11 cellular contexts compared by ENCODE assay signal in genomic region chr5:78405820-78406750, GRCh38. TPM values are rescaled to one million over a fixed set of nuclear protein-coding genes. Genes with fewer than 3 reads are reported as not detected.
DNase-seq lines count a peak whose midpoint lies in the region; ATAC-seq, FAIRE-seq and TF ChIP-seq lines count a peak whose summit lies in the region.
"Had no signal": no experiment of that assay in that cellular context is flagged by ENCODE, and none has a peak within 500 bp of the region (broad histone marks: within the 10 kb centered on the region; RNA-seq: fewer than 3 reads in every experiment).

No MANE protein-coding gene starts in this region.

- H2BK120ac ChIP-seq in mesendoderm (ENCODE audit: low read depth, low read length): no peak overlapping the region

- no peak overlapping the region for H3K4ac ChIP-seq in mesendoderm (ENCODE audit: low read depth, low read length)

- H3K23ac ChIP-seq in mesendoderm (ENCODE audit: low read length): no peak overlapping the region

- H3K9ac ChIP-seq in mesendoderm (ENCODE audit: low read length): no peak overlapping the region

- no peak overlapping the region for H2BK5ac ChIP-seq in mesendoderm (ENCODE audit: low read length)

- H3K27me3 ChIP-seq in mesendoderm (ENCODE audit: insufficient read depth, low read length, poor library complexity): no peaks in the 10 kb centered on the region

- H3K79me1 ChIP-seq in mesendoderm (ENCODE audit: low read length): peaks cover 1% of the 10 kb centered on the region

- H3K4me2 ChIP-seq in mesendoderm (ENCODE audit: low read length): no peak overlapping the region

- peak; percentile 53 for DNase-seq in AG10803 (ENCODE audit: low read depth)
- no peak for DNase-seq in GM19239 (ENCODE audit: insufficient read length, low spot score)
- peak; percentile 64 for DNase-seq in RWPE1 (ENCODE audit: low spot score)
- DNase-seq in glomerular endothelial cell (ENCODE audit: extremely low read depth, low read depth, low spot score): peak; percentile 25
- DNase-seq in NCI-H1092 treated with DMSO at 0.1 percent for 48 hours (lab: John Stamatoyannopoulos, UW): no peak
- no peak for DNase-seq in amygdala (lab: John Stamatoyannopoulos, UW)
- no peak for DNase-seq in mesendoderm
- DNase-seq: activated B cell treated with CpG ODN at 0.5 μM for 24 hours, NCI-H345 had no signal

- POLR2A ChIA-PET in RWPE1 (lab: Yijun Ruan, JAX; ENCODE audit: low non-redundant PET): no interaction called here

- peak; percentile 81 for FAIRE-seq in GM19239 (lab: Jason Lieb, UNC)
- FAIRE-seq: colon had no signal

- no peak overlapping the region for H2AK5ac ChIP-seq in mesendoderm (ENCODE audit: low read length)

- no peaks in the 10 kb centered on the region for H3K79me2 ChIP-seq in mesendoderm (ENCODE audit: control insufficient read depth, insufficient read depth, low read length)

- H3K4me1 ChIP-seq in mesendoderm (ENCODE audit: control insufficient read depth, low read depth, low read length): peaks cover 3% of the 10 kb centered on the region

- H3K4me3 ChIP-seq in AG10803 (ENCODE audit: low read length) (no peak overlapping the region), mesendoderm (ENCODE audit: low read length) (no peak overlapping the region)

- no peak overlapping the region for H3K18ac ChIP-seq in mesendoderm (ENCODE audit: low read length)

- no peak for ATAC-seq in GM21717 (IDR thresholded peaks at IDR 0.05; ENCODE audit: unreplicated experiment)

- TF ChIP-seq CTCF in AG10803 (conservative IDR thresholded peaks at IDR 0.05; ENCODE audit: low read length): no peak
- no peak for TF ChIP-seq CTCF in RWPE1 (conservative IDR thresholded peaks at IDR 0.05; ENCODE audit: low read depth)

- no CpG with 5 or more reads among the region's 5 CpGs for WGBS in mesendoderm (ENCODE audit: extremely low coverage, insufficient coverage, low lambda C conversion rate)

- CTCF ChIA-PET in RWPE1 (lab: Yijun Ruan, JAX): no interaction called here

- H3K36me3 ChIP-seq in mesendoderm (ENCODE audit: control insufficient read depth, insufficient read depth, low read length): no peaks in the 10 kb centered on the region

- H3K56ac ChIP-seq in mesendoderm (ENCODE audit: low read length): no peak overlapping the region

- H2BK15ac ChIP-seq in mesendoderm (replicated peaks; ENCODE audit: low read depth): no peak overlapping the region

- no peak overlapping the region for H4K8ac ChIP-seq in mesendoderm (ENCODE audit: low read depth, low read length)

- no peak overlapping the region for H4K5ac ChIP-seq in mesendoderm (ENCODE audit: low read length)

- H3K27ac ChIP-seq in RWPE1 (no peak overlapping the region), mesendoderm (ENCODE audit: low read depth, low read length) (no peak overlapping the region)

RNA-seq across cellular contexts. Expression of gene SCAMP1, which starts 45.7 kb away (rescaled TPM):
- 27.6 and 29.7 TPM in 2 replicates for total RNA-seq in glomerular endothelial cell
- polyA plus RNA-seq in mesendoderm (2013, experiment 1 of 2): 21.5 TPM
- polyA plus RNA-seq in mesendoderm (2013, experiment 2 of 2): 21.5 TPM

Comparison
In these comparisons a context has a peak if more than half of its experiments do, and no peak if none do; other contexts are left out.
1. DNase-seq: peak in AG10803 (single experiment), RWPE1 (single experiment) and glomerular endothelial cell (single experiment); none in GM19239 (single experiment), NCI-H1092 treated with DMSO at 0.1 percent for 48 hours (single experiment), amygdala (0 of 56) and mesendoderm (single experiment).